In the genomic region with DNA sequence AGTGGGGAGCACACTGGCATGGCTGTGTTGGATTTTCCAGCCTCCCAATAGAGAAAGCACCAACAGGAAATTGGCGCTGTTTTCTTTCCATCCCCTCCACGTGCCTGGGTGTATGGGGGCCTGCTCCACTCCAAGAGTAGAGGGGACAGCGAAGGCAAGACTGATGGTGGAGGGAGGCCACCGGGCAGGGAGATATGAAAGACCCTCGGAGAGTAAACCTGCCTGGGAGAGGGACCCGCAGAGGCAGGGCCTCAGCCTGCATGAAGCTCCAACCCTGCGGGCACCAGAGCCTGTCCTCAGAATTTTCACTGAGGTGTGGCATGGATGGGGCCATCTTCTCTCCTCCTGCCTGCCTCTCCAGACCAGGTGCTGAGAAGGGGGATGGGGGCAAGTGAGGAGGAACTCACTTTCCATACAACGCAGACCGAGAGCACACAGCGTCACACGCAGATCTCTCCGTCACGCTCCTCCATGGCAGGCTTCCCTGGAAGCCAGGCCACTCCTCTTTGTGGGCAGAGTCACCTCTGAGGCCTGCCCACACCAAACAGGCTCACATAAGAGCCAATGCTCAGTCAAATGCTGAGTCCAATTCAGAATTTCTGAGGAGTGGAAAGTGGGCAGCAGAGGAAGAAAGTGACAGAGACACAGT, we compare ENCODE assay signal across 1 cellular context.
TF ChIP-seq lines count a peak whose summit lies in the region.

No MANE protein-coding gene starts in this region.

TF ChIP-seq in GM23338, 12 proteins besides CTCF, POLR2A, EP300 and RAD21 (continued from another document):
- TF ChIP-seq ZNF462 (CRISPR knock-in tag; IDR thresholded peaks at IDR 0.05) (no peak), NANOG (IDR thresholded peaks at IDR 0.05; ENCODE audit: borderline replicate concordance) (no peak), POLR2AphosphoS5 (IDR thresholded peaks at IDR 0.05; ENCODE audit: low read depth) (no peak), EZH2 (IDR thresholded peaks at IDR 0.05; ENCODE audit: low read depth, unreplicated experiment) (no peak), ZNF331 (CRISPR knock-in tag; IDR thresholded peaks at IDR 0.05; ENCODE audit: low read depth) (no peak), STAT1 (IDR thresholded peaks at IDR 0.05; ENCODE audit: unreplicated experiment) (no peak), EZH2phosphoT487 (IDR thresholded peaks at IDR 0.05; ENCODE audit: unreplicated experiment) (no peak), ZNF114 (CRISPR knock-in tag; IDR thresholded peaks at IDR 0.05) (no peak)
- TF ChIP-seq, protein P1, sequence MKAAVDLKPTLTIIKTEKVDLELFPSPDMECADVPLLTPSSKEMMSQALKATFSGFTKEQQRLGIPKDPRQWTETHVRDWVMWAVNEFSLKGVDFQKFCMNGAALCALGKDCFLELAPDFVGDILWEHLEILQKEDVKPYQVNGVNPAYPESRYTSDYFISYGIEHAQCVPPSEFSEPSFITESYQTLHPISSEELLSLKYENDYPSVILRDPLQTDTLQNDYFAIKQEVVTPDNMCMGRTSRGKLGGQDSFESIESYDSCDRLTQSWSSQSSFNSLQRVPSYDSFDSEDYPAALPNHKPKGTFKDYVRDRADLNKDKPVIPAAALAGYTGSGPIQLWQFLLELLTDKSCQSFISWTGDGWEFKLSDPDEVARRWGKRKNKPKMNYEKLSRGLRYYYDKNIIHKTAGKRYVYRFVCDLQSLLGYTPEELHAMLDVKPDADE (IDR thresholded peaks at IDR 0.05) = no peak
- TF ChIP-seq, protein P2, sequence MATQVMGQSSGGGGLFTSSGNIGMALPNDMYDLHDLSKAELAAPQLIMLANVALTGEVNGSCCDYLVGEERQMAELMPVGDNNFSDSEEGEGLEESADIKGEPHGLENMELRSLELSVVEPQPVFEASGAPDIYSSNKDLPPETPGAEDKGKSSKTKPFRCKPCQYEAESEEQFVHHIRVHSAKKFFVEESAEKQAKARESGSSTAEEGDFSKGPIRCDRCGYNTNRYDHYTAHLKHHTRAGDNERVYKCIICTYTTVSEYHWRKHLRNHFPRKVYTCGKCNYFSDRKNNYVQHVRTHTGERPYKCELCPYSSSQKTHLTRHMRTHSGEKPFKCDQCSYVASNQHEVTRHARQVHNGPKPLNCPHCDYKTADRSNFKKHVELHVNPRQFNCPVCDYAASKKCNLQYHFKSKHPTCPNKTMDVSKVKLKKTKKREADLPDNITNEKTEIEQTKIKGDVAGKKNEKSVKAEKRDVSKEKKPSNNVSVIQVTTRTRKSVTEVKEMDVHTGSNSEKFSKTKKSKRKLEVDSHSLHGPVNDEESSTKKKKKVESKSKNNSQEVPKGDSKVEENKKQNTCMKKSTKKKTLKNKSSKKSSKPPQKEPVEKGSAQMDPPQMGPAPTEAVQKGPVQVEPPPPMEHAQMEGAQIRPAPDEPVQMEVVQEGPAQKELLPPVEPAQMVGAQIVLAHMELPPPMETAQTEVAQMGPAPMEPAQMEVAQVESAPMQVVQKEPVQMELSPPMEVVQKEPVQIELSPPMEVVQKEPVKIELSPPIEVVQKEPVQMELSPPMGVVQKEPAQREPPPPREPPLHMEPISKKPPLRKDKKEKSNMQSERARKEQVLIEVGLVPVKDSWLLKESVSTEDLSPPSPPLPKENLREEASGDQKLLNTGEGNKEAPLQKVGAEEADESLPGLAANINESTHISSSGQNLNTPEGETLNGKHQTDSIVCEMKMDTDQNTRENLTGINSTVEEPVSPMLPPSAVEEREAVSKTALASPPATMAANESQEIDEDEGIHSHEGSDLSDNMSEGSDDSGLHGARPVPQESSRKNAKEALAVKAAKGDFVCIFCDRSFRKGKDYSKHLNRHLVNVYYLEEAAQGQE (IDR thresholded peaks at IDR 0.05; ENCODE audit: unreplicated experiment) = no peak
TF ChIP-seq in GM23338: peak in this region for 0.
